Comparison of ENCODE assay signal across 9 cellular contexts in genomic region chr6:90701146-90701781, GRCh38.
DNase-seq lines count a peak whose midpoint lies in the region; ATAC-seq and TF ChIP-seq lines count a peak whose summit lies in the region.
"Had no signal": no experiment of that assay in that cellular context is flagged by ENCODE, and none has a peak within 500 bp of the region (broad histone marks: within the 10 kb centered on the region; RNA-seq: fewer than 3 reads in every experiment).

No MANE protein-coding gene starts in this region.

- peaks cover 2% of the 10 kb centered on the region for H3K9me3 ChIP-seq in left ventricle myocardium inferior (replicated peaks)
- H3K9me3 ChIP-seq in heart left ventricle = peaks cover 0 to 1% (median 0%) of the 10 kb centered on the region in 12 donors

- no peak for TF ChIP-seq POLR2A in heart left ventricle (IDR thresholded peaks at IDR 0.05)

- ATAC-seq in HG02610 (IDR thresholded peaks at IDR 0.05; ENCODE audit: unreplicated experiment) = peak; percentile 68
- no peak for ATAC-seq in heart left ventricle

- no peaks in the 10 kb centered on the region for H3K4me1 ChIP-seq in left ventricle myocardium inferior
- H3K4me1 ChIP-seq in heart left ventricle = no peaks in the 10 kb centered on the region

- DNase-seq in NCI-H2227 (lab: John Stamatoyannopoulos, UW; ENCODE audit: unreplicated experiment) (peak; percentile 33), NCI-H2227 treated with DMSO at 0.1 percent for 48 hours (lab: John Stamatoyannopoulos, UW) (no peak), NAMALWA (ENCODE audit: low spot score) (peak; percentile 62), islet precursor cell (peak; percentile 64), left ventricle myocardium inferior (no peak), globus pallidus (ENCODE audit: low spot score) (no peak), heart left ventricle (no peak)

- H3K27ac ChIP-seq in left ventricle myocardium inferior (replicated peaks) = no peak overlapping the region
- no peak overlapping the region for H3K27ac ChIP-seq in heart left ventricle
- H3K27ac ChIP-seq: PC-9 had no signal

- 44 to 52% (median 48%) methylated on average over 7 of the region's 7 CpGs for WGBS in heart left ventricle, 4 donors

- no peaks in the 10 kb centered on the region for H3K27me3 ChIP-seq in left ventricle myocardium inferior (ENCODE audit: low read depth)
- H3K27me3 ChIP-seq in heart left ventricle = peaks cover 0 to 3% (median 0%) of the 10 kb centered on the region in 9 donors

- no peak overlapping the region for H3K4me3 ChIP-seq in left ventricle myocardium inferior
- H3K4me3 ChIP-seq in heart left ventricle = no peak overlapping the region
- H3K4me3 ChIP-seq: PC-9 had no signal

- no peak for TF ChIP-seq CTCF in left ventricle myocardium inferior (IDR thresholded peaks at IDR 0.05; ENCODE audit: borderline replicate concordance)
- no peak for TF ChIP-seq CTCF in heart left ventricle (IDR thresholded peaks at IDR 0.05)

- intact Hi-C loops in left ventricle myocardium inferior (cut with micrococcal nuclease) = no loop called here
- intact Hi-C loops in heart left ventricle (cut with DNase I) = no loop called here

- H3K36me3 ChIP-seq in left ventricle myocardium inferior = no peaks in the 10 kb centered on the region
- H3K36me3 ChIP-seq in heart left ventricle = no peaks in the 10 kb centered on the region

Comparison
In these comparisons a context has a peak if more than half of its experiments do, and no peak if none do; other contexts are left out.
1. DNase-seq: peak in NCI-H2227 (single experiment), NAMALWA (single experiment) and islet precursor cell (single experiment); none in NCI-H2227 treated with DMSO at 0.1 percent for 48 hours (single experiment), left ventricle myocardium inferior (single experiment), globus pallidus (single experiment) and heart left ventricle (0 of 5).